ENCODE assay signal across 12 cellular contexts in genomic region chr4:7821245-7822165, GRCh38.
A peak's percentile ranks its signal among the peaks of the same experiment; 100 is the strongest.
DNase-seq lines count a peak whose midpoint lies in the region; ATAC-seq and TF ChIP-seq lines count a peak whose summit lies in the region.
"Had no signal": no experiment of that assay in that cellular context is flagged by ENCODE, and none has a peak within 500 bp of the region (broad histone marks: within the 10 kb centered on the region; RNA-seq: fewer than 3 reads in every experiment).

No MANE protein-coding gene starts in this region.

- no peak overlapping the region for H3K4me3 ChIP-seq in gastroesophageal sphincter
- H3K4me3 ChIP-seq in psoas muscle, result peak overlapping the region; percentile 27
- H3K4me3 ChIP-seq: thyroid gland had no signal

- H3K4me1 ChIP-seq in gastroesophageal sphincter, result peaks cover 9 to 88% (median 24%) of the 10 kb centered on the region in 3 donors
- H3K4me1 ChIP-seq in psoas muscle, result peaks cover 25% of the 10 kb centered on the region
- H3K4me1 ChIP-seq: foreskin keratinocyte had no signal

- ATAC-seq in Right ventricle myocardium inferior, result peak; percentile 22
- peak; percentile 20 for ATAC-seq in gastroesophageal sphincter
- ATAC-seq in psoas muscle, result peak in 2 of 4 donors; percentile 17 to 43
- ATAC-seq: foreskin keratinocyte had no signal

- no peak for DNase-seq in Right ventricle myocardium inferior (ENCODE audit: missing footprints)
- no peak for DNase-seq in cardiac septum (ENCODE audit: low spot score)
- DNase-seq in psoas muscle, result no peak
- DNase-seq in SKM-1 treated with dmso at 0.1 percent for 144 hours (lab: John Stamatoyannopoulos, UW; ENCODE audit: unreplicated experiment), result no peak
- DNase-seq in NK-92 treated with Interleukin-12 subunit alpha and Interleukin-12 subunit beta, amount 100 ng/mL, for 24 hours (lab: John Stamatoyannopoulos, UW), result no peak
- no peak for DNase-seq in HCEC 1CT
- no peak for DNase-seq in NK-92 (lab: John Stamatoyannopoulos, UW; ENCODE audit: unreplicated experiment)
- DNase-seq: activated CD8-positive, alpha-beta memory T cell treated with anti-CD3 and anti-CD28 coated beads for 24 hours; activated naive CD4-positive, alpha-beta T cell treated with Interleukin-2 at 50 U/mL for 16 hours; foreskin keratinocyte; thyroid gland had no signal

- H3K9me3 ChIP-seq in gastroesophageal sphincter, result no peaks in the 10 kb centered on the region
- H3K9me3 ChIP-seq in psoas muscle, result no peaks in the 10 kb centered on the region
- H3K9me3 ChIP-seq: thyroid gland had no signal

- no peak for TF ChIP-seq CTCF in gastroesophageal sphincter (IDR thresholded peaks at IDR 0.05)
- TF ChIP-seq CTCF in psoas muscle (IDR thresholded peaks at IDR 0.05), result no peak

- H3K27me3 ChIP-seq in gastroesophageal sphincter, result no peaks in the 10 kb centered on the region
- H3K27me3 ChIP-seq in psoas muscle (ENCODE audit: insufficient read depth in 3 of 3, low read length in 2 of 3), result no peaks in the 10 kb centered on the region
- H3K27me3 ChIP-seq: foreskin keratinocyte, thyroid gland had no signal

- TF ChIP-seq EP300 in gastroesophageal sphincter (IDR thresholded peaks at IDR 0.05), result no peak

- 46 to 54% methylated on average over 10 to 11 of the region's 11 CpGs for WGBS in gastroesophageal sphincter (ENCODE audit: low coverage in 1 of 2), 2 donors
- WGBS in psoas muscle, 3 donors, result 59 to 72% (median 59%) methylated on average over 11 of the region's 11 CpGs

- H3K27ac ChIP-seq in gastroesophageal sphincter, result peak overlapping the region; percentile 67 to 82 (median 77)
- H3K27ac ChIP-seq in psoas muscle, result peak overlapping the region; percentile 50
- H3K27ac ChIP-seq: foreskin keratinocyte, thyroid gland had no signal

- TF ChIP-seq POLR2A in gastroesophageal sphincter (IDR thresholded peaks at IDR 0.05), result no peak

- H3K36me3 ChIP-seq in gastroesophageal sphincter (peaks cover 0 to 30% of the 10 kb centered on the region in 2 donors), psoas muscle (ENCODE audit: insufficient read depth in 1 of 2, low read depth in 1 of 2) (no peaks in the 10 kb centered on the region)

- intact Hi-C loops in Right ventricle myocardium inferior (cut with DNase I), result no loop called here
- intact Hi-C loops in cardiac septum (cut with DNase I), result loop anchor here (2.0 kb wide), 1 partner anchor 15 kb away; no protein-coding TSS in a partner anchor
- intact Hi-C loops in psoas muscle (cut with DNase I), result no loop called here
